In the genomic region with DNA sequence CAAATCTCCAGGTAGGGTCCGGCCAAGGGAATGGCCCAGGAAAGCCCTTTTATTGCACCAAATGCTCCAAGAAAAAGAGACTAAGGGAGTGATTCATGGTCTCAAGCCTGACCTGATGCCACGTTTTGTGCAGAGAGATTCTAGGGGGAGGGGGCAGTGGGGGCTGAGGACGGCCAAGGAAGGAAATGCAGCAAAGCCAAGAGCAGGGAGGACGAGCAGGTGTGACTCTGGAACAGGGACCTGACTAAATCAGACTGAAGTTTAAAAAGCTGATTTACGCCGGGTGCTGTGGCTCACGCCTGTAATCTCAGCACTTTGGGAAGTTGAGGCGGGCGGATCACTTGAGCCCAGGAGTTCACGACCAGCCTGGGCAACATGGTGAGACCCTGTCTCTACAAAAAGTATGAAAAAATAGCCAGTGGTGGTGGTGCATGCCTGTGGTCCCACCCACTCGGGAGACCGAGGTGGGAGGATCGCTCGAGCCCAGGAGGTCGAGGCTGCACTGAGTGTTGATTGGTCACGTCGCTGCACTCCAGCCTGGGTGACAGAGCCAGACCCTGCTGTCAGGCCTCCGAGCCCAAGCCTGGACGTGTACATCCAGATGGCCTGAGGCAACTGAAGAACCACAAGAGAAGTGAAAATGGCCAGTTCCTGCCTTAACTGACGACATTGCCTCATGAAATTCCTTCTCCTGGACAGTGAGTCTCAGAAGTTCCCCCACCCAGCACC, we compare ENCODE assay signal across 1 cellular context.
TF ChIP-seq lines count a peak whose summit lies in the region.

No MANE protein-coding gene starts in this region.

TF ChIP-seq in H1, 55 proteins besides CTCF, POLR2A, EP300 and RAD21:
- TF ChIP-seq BACH1 (IDR thresholded peaks at IDR 0.05; ENCODE audit: low read length) (no peak), TAF1 (IDR thresholded peaks at IDR 0.05; ENCODE audit: low read depth, low read length) (no peak)
TF ChIP-seq in H1: peak in this region for 0.
